ENCODE assay signal across 9 cellular contexts in genomic region chr7:19747740-19748339, GRCh38. TPM values are rescaled to one million over a fixed set of nuclear protein-coding genes. Genes with fewer than 3 reads are reported as not detected.
DNase-seq lines count a peak whose midpoint lies in the region; ATAC-seq and TF ChIP-seq lines count a peak whose summit lies in the region.
"Had no signal": no experiment of that assay in that cellular context is flagged by ENCODE, and none has a peak within 500 bp of the region (broad histone marks: within the 10 kb centered on the region; RNA-seq: fewer than 3 reads in every experiment).

No MANE protein-coding gene starts in this region.

- no peaks in the 10 kb centered on the region for H3K4me1 Mint-ChIP-seq in memory B cell

- no peak for TF ChIP-seq POLR2A in body of pancreas (IDR thresholded peaks at IDR 0.05)

- H3K27me3 ChIP-seq in H7 (ENCODE audit: control insufficient read depth, insufficient read depth, low read length) (no peaks in the 10 kb centered on the region), body of pancreas (no peaks in the 10 kb centered on the region)
- no peaks in the 10 kb centered on the region for H3K27me3 ChIP-seq in effector memory CD4-positive, alpha-beta T cell (replicated peaks; ENCODE audit: control insufficient read depth, insufficient read depth, low read length, poor library complexity, severe bottlenecking)

- no peak overlapping the region for H3K27ac ChIP-seq in body of pancreas
- H3K27ac ChIP-seq in effector memory CD4-positive, alpha-beta T cell (ENCODE audit: insufficient read depth, low read length, poor library complexity, severe bottlenecking) = no peak overlapping the region

- H3K36me3 ChIP-seq in H7 (replicated peaks; ENCODE audit: control insufficient read depth, insufficient read depth, low read length) (no peaks in the 10 kb centered on the region), body of pancreas (replicated peaks in 1 of 2; ENCODE audit: insufficient read depth in 1 of 2, low read depth in 2 of 2) (no peaks in the 10 kb centered on the region)
- H3K36me3 ChIP-seq in effector memory CD4-positive, alpha-beta T cell (ENCODE audit: control insufficient read depth, insufficient read depth, low read length) = no peaks in the 10 kb centered on the region

- WGBS in body of pancreas, 2 donors = 24 to 26% methylated on average over 4 of the region's 4 CpGs

- DNase-seq in COR-L47 (lab: John Stamatoyannopoulos, UW) (peak; percentile 56), H7 (peak; percentile 43), NCI-H226 (peak; percentile 18), body of pancreas (peak in 1 of 4 donors; percentile 17), memory B cell (ENCODE audit: low spot score in 2 of 2) (peak in 1 of 2 donors; percentile 30)
- no peak for DNase-seq in effector memory CD4-positive, alpha-beta T cell

- H3K9me3 Mint-ChIP-seq in memory B cell = no peaks in the 10 kb centered on the region
- H3K9me3 Mint-ChIP-seq: IgD-negative memory B cell had no signal

- no peaks in the 10 kb centered on the region for H3K9me3 ChIP-seq in body of pancreas
- no peaks in the 10 kb centered on the region for H3K9me3 ChIP-seq in effector memory CD4-positive, alpha-beta T cell (ENCODE audit: control insufficient read depth, low read length)

- no peak overlapping the region for H3K4me3 Mint-ChIP-seq in memory B cell
- H3K4me3 Mint-ChIP-seq: IgD-negative memory B cell had no signal

- H3K4me3 ChIP-seq in H7 (ENCODE audit: insufficient read depth, low read depth, low read length) (no peak overlapping the region), body of pancreas (no peak overlapping the region)
- H3K4me3 ChIP-seq in effector memory CD4-positive, alpha-beta T cell (ENCODE audit: insufficient read depth, low read depth, low read length, poor library complexity, severe bottlenecking) = no peak overlapping the region

- intact Hi-C loops in body of pancreas (cut with DNase I) = loop anchor here (5.0 kb wide), 1 partner anchor 844 kb away; no protein-coding TSS in a partner anchor

- no peaks in the 10 kb centered on the region for H3K36me3 Mint-ChIP-seq in memory B cell
- H3K36me3 Mint-ChIP-seq: IgD-negative memory B cell had no signal

- H3K27ac Mint-ChIP-seq in memory B cell = no peak overlapping the region
- H3K27ac Mint-ChIP-seq: IgD-negative memory B cell had no signal

- ATAC-seq in body of pancreas (peak; percentile 60), memory B cell (ENCODE audit: low read depth) (peak; percentile 50), HG03457 (IDR thresholded peaks at IDR 0.05; ENCODE audit: unreplicated experiment) (no peak), GM18511 (IDR thresholded peaks at IDR 0.05; ENCODE audit: unreplicated experiment) (no peak)

- no peaks in the 10 kb centered on the region for H3K4me1 ChIP-seq in body of pancreas
- H3K4me1 ChIP-seq in effector memory CD4-positive, alpha-beta T cell (ENCODE audit: control insufficient read depth, insufficient read depth, low read length, poor library complexity, severe bottlenecking) = no peaks in the 10 kb centered on the region

- TF ChIP-seq CTCF in body of pancreas (IDR thresholded peaks at IDR 0.05) = peak; percentile 47 to 70 (median 66)

- peaks cover 2% of the 10 kb centered on the region for H3K27me3 Mint-ChIP-seq in memory B cell
- H3K27me3 Mint-ChIP-seq: IgD-negative memory B cell had no signal

RNA-seq across cellular contexts. Expression of gene TMEM196, which starts 25.6 kb away (rescaled TPM):
- total RNA-seq in H7 (2014; rRNA removed; shearing (Covaris generic)) = 0.04 and 0.21 TPM in 2 replicates
- total RNA-seq in body of pancreas = under 1 TPM in 1 of 2 donors, not detected in 1; 0.26 TPM

RNA-seq across cellular contexts. Expression of gene POLR1F, which starts 39.0 kb away (rescaled TPM):
- 22.0 and 26.8 TPM in 2 replicates for total RNA-seq in H7 (2014; rRNA removed; shearing (Covaris generic))
- total RNA-seq in body of pancreas = 1 to 10 TPM; 8.6 to 9.3 TPM

Comparison
In these comparisons a context has a peak if more than half of its experiments do, and no peak if none do; other contexts are left out.
1. DNase-seq: peak in COR-L47 (single experiment), H7 (single experiment) and NCI-H226 (single experiment); none in effector memory CD4-positive, alpha-beta T cell (0 of 3).
2. ATAC-seq: peak in body of pancreas (single experiment) and memory B cell (single experiment); none in HG03457 (single experiment) and GM18511 (single experiment).